1 cellular context compared by ENCODE assay signal in genomic region chr12:108731105-108731865, GRCh38.
A peak's percentile ranks its signal among the peaks of the same experiment; 100 is the strongest.
TF ChIP-seq lines count a peak whose summit lies in the region.

CORO1C (minus strand) TSS chr12:108731518; CDS start chr12:108701318, 30,200 bp downstream.

TF ChIP-seq in GM12878, 131 proteins besides CTCF, POLR2A, EP300 and RAD21 (continued from another document):
- no peak for TF ChIP-seq CBX3 (IDR thresholded peaks at IDR 0.05; ENCODE audit: borderline replicate concordance, low read depth)
- no peak for TF ChIP-seq SREBF1 (IDR thresholded peaks at IDR 0.05; ENCODE audit: low read length)
- TF ChIP-seq BCL11A (IDR thresholded peaks at IDR 0.05; ENCODE audit: low read depth, low read length) = peak; percentile 42; the same call in 1 of the 2 replicates
- TF ChIP-seq CBX5 (IDR thresholded peaks at IDR 0.05; ENCODE audit: low read depth) = no peak
